In genomic region chr3:41920406-41920970, GRCh38 we compare ENCODE assay signal across 15 cellular contexts.
"Had no signal": no experiment of that assay in that cellular context is flagged by ENCODE, and none has a peak within 500 bp of the region (broad histone marks: within the 10 kb centered on the region; RNA-seq: fewer than 3 reads in every experiment).

No MANE protein-coding gene starts in this region.

- ATAC-seq: activated naive CD4-positive, alpha-beta T cell treated with anti-CD3 and anti-CD28 coated beads, Interleukin-2, amount 50 U/mL, for 72 hours; esophagus mucosa; gastrocnemius medialis; heart left ventricle; naive thymus-derived CD8-positive, alpha-beta T cell; stimulated activated naive B cell treated with anti-CD40 and anti-IgM and Interleukin-4, amounts not matched to agents 10 μg/mL and 1 μg/mL and 100 μg/mL, for 72 hours had no signal

- DNase-seq: activated CD4-positive, alpha-beta T cell treated with anti-CD3 and anti-CD28 coated beads, Interleukin-2, amount 50 U/mL, for 48 hours; activated gamma-delta T cell treated with Interleukin-2 at 50 U/mL for 16 hours; adrenal gland; cortex of kidney; gastrocnemius medialis; heart left ventricle; mesendoderm; naive thymus-derived CD8-positive, alpha-beta T cell; stimulated activated naive B cell treated with anti-CD40 and anti-IgM and Interleukin-4, amounts not matched to agents 10 μg/mL and 1 μg/mL and 100 μg/mL, for 72 hours; T-helper 2 cell had no signal

- H3K4me3 ChIP-seq: adrenal gland, breast epithelium, gastrocnemius medialis, heart left ventricle had no signal

- H3K27ac ChIP-seq: adrenal gland, breast epithelium, gastrocnemius medialis, heart left ventricle, VCaP had no signal

- FAIRE-seq: astrocyte had no signal

- H3K36me3 ChIP-seq: adrenal gland, breast epithelium, gastrocnemius medialis, heart left ventricle had no signal

- H3K9me3 ChIP-seq: adrenal gland, breast epithelium, gastrocnemius medialis, heart left ventricle had no signal

- H3K4me1 ChIP-seq: adrenal gland, breast epithelium, gastrocnemius medialis, heart left ventricle had no signal
